ENCODE assay signal across 1 cellular context in the genomic region with DNA sequence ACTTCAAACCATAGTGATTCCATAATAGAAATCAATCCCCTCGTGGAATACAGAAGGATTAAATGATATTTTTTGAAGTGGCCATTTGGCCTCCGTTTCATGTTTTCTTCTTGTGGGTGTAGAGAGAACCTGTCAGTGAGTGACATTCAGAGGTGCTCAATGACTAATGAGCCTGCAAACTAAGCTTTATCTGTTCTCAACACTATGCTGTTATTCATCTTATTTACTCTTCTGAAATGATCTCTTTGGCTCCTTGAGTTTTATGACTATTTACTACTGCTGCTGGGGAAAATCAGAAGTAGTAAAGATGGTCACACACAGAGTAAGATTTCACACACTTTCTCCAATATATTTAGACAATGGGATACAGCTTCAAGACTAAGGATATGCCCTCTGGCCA.
TF ChIP-seq lines count a peak whose summit lies in the region.

No MANE protein-coding gene starts in this region.

TF ChIP-seq in GM12878, 131 proteins besides CTCF, POLR2A, EP300 and RAD21 (continued from another document):
- TF ChIP-seq, protein P1, sequence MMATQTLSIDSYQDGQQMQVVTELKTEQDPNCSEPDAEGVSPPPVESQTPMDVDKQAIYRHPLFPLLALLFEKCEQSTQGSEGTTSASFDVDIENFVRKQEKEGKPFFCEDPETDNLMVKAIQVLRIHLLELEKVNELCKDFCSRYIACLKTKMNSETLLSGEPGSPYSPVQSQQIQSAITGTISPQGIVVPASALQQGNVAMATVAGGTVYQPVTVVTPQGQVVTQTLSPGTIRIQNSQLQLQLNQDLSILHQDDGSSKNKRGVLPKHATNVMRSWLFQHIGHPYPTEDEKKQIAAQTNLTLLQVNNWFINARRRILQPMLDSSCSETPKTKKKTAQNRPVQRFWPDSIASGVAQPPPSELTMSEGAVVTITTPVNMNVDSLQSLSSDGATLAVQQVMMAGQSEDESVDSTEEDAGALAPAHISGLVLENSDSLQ (IDR thresholded peaks at IDR 0.05): peak; percentile 31; the same call in 1 of the 2 replicates
